ENCODE assay signal across 8 cellular contexts in the genomic region with DNA sequence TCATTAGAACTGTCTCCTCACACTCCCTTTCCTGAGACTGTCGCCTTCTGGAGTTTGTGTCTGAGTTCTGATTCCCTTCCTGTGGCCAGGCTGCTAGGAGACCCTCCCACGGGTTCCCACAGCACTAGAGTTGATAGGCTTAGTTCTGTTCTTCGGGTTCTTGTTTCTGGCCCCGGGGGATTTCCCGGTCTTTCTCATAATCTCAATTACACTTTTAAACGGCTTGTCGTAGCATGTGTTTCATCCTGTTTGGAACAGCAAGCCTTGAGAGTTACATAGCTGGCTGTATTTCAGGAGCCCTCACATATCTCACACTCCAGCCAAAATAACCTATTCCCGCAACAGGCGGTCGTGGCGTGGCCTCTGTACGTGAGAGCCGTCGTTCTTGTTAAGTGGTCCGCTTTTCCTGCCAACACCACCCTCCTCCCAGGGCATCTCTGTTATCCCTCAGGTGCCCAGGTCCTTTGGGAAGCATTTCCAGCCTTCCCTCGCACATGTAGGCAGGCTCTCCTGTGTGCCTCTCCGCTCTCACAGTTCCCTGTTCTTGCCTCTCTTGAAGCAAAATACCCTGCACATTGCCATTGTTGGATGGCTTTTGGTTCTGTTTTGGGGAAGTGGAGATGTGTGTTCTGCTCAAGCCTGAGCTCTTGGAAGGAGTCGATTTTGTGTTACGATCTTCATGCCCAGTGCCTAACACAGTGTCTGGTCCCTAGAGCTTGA. TPM values are rescaled to one million over a fixed set of nuclear protein-coding genes. Genes with fewer than 3 reads are reported as not detected.
A peak's percentile ranks its signal among the peaks of the same experiment; 100 is the strongest.
DNase-seq lines count a peak whose midpoint lies in the region; ATAC-seq lines count a peak whose summit lies in the region.

No MANE protein-coding gene starts in this region.

- H2BK15ac ChIP-seq in mesendoderm (replicated peaks; ENCODE audit: low read depth): no peak overlapping the region

- peaks cover 7% of the 10 kb centered on the region for H3K79me1 ChIP-seq in mesendoderm (ENCODE audit: low read length)

- no peak overlapping the region for H3K4me3 ChIP-seq in mesendoderm (ENCODE audit: low read length)

- peaks cover 12% of the 10 kb centered on the region for H3K36me3 ChIP-seq in mesendoderm (ENCODE audit: control insufficient read depth, insufficient read depth, low read length)

- H3K27me3 ChIP-seq in mesendoderm (ENCODE audit: insufficient read depth, low read length, poor library complexity): no peaks in the 10 kb centered on the region

- H2BK5ac ChIP-seq in mesendoderm (ENCODE audit: low read length): no peak overlapping the region

- peak; percentile 51 for ATAC-seq in HG02623 (IDR thresholded peaks at IDR 0.05; ENCODE audit: unreplicated experiment)
- ATAC-seq in left ventricle myocardium superior: peak; percentile 88

- no peak overlapping the region for H2BK120ac ChIP-seq in mesendoderm (ENCODE audit: low read depth, low read length)

- no peak overlapping the region for H3K27ac ChIP-seq in mesendoderm (ENCODE audit: low read depth, low read length)

- H3K4me1 ChIP-seq in mesendoderm (ENCODE audit: control insufficient read depth, low read depth, low read length): no peaks in the 10 kb centered on the region

- H4K5ac ChIP-seq in mesendoderm (ENCODE audit: low read length): no peak overlapping the region

- H3K9ac ChIP-seq in mesendoderm (ENCODE audit: low read length): no peak overlapping the region

- H3K56ac ChIP-seq in mesendoderm (ENCODE audit: low read length): no peak overlapping the region

- no peak overlapping the region for H3K18ac ChIP-seq in mesendoderm (ENCODE audit: low read length)

- no peak overlapping the region for H2AK5ac ChIP-seq in mesendoderm (ENCODE audit: low read length)

- peak; percentile 77 to 85 for DNase-seq in activated CD4-positive, alpha-beta T cell treated with anti-CD3 and anti-CD28 coated beads, Interleukin-2, amount 50 U/mL, for 48 hours
- peak; percentile 73 for DNase-seq in left ventricle myocardium superior
- DNase-seq in stimulated activated CD8-positive, alpha-beta memory T cell treated with anti-CD3 and anti-CD28 coated beads, Interleukin-15, amount 100 ng/mL, for 48 hours (ENCODE audit: low read depth in 2 of 2): peak; percentile 40 to 52
- no peak for DNase-seq in mesendoderm
- DNase-seq in NCI-H2029 (lab: John Stamatoyannopoulos, UW): no peak
- no peak for DNase-seq in SIG-M5 treated with dmso at 0.1 percent for 504 hours (lab: John Stamatoyannopoulos, UW; ENCODE audit: unreplicated experiment)
- no peak for DNase-seq in NCI-H1930 (lab: John Stamatoyannopoulos, UW)

- WGBS in mesendoderm (ENCODE audit: extremely low coverage, insufficient coverage, low lambda C conversion rate): no CpG with 5 or more reads among the region's 19 CpGs

- intact Hi-C loops in left ventricle myocardium superior (cut with micrococcal nuclease): no loop called here

- no peak overlapping the region for H3K4me2 ChIP-seq in mesendoderm (ENCODE audit: low read length)

- H4K8ac ChIP-seq in mesendoderm (ENCODE audit: low read depth, low read length): no peak overlapping the region

- no peak overlapping the region for H3K4ac ChIP-seq in mesendoderm (ENCODE audit: low read depth, low read length)

- H3K79me2 ChIP-seq in mesendoderm (ENCODE audit: control insufficient read depth, insufficient read depth, low read length): no peaks in the 10 kb centered on the region

- H3K23ac ChIP-seq in mesendoderm (ENCODE audit: low read length): no peak overlapping the region

RNA-seq across cellular contexts. Expression of a gene that starts 46.0 kb away (rescaled TPM):
- total RNA-seq in left ventricle myocardium superior: 54.8 TPM
- polyA plus RNA-seq in mesendoderm (2013, experiment 1 of 2): 256 TPM
- polyA plus RNA-seq in mesendoderm (2013, experiment 2 of 2): 264 TPM

RNA-seq across cellular contexts. Expression of a gene that starts 46.3 kb away (rescaled TPM):
- total RNA-seq in left ventricle myocardium superior: 9.2 TPM
- polyA plus RNA-seq in mesendoderm (2013, experiment 1 of 2): 96.2 TPM
- polyA plus RNA-seq in mesendoderm (2013, experiment 2 of 2): 102 TPM

Comparison
In these comparisons a context has a peak if more than half of its experiments do, and no peak if none do; other contexts are left out.
1. DNase-seq: peak in activated CD4-positive, alpha-beta T cell treated with anti-CD3 and anti-CD28 coated beads, Interleukin-2, amount 50 U/mL, for 48 hours (2 of 2), left ventricle myocardium superior (single experiment) and stimulated activated CD8-positive, alpha-beta memory T cell treated with anti-CD3 and anti-CD28 coated beads, Interleukin-15, amount 100 ng/mL, for 48 hours (2 of 2); none in mesendoderm (single experiment), NCI-H2029 (single experiment), SIG-M5 treated with dmso at 0.1 percent for 504 hours (single experiment) and NCI-H1930 (0 of 2).